In genomic region chr11:133945087-133945974, GRCh38 we compare ENCODE assay signal across 9 cellular contexts. TPM values are rescaled to one million over a fixed set of nuclear protein-coding genes. Genes with fewer than 3 reads are reported as not detected.
DNase-seq lines count a peak whose midpoint lies in the region; ATAC-seq and TF ChIP-seq lines count a peak whose summit lies in the region.
"Had no signal": no experiment of that assay in that cellular context is flagged by ENCODE, and none has a peak within 500 bp of the region (broad histone marks: within the 10 kb centered on the region; RNA-seq: fewer than 3 reads in every experiment).

No MANE protein-coding gene starts in this region.

- H3K9me3 ChIP-seq in breast epithelium = no peaks in the 10 kb centered on the region
- H3K9me3 ChIP-seq: SJSA1 had no signal

- H3K27ac ChIP-seq in breast epithelium = peak overlapping the region in 1 of 2 donors; percentile 25
- H3K27ac ChIP-seq: SJSA1 had no signal

- intact Hi-C loops in Calu3 (cut with micrococcal nuclease; ENCODE audit: unreplicated experiment) (no loop called here), breast epithelium (cut with DNase I; ENCODE audit: low total_unique reads) (no loop called here), sciatic nerve (cut with DNase I) (loop anchor here (5.0 kb wide), 1 partner anchor 1898 kb away; no protein-coding TSS in a partner anchor)

- BruUV-seq in Calu3 (replicated peaks; lab: Mats Ljungman, UMichigan) = no TSS peak

- H3K27ac Mint-ChIP-seq in Calu3 (ENCODE audit: unreplicated experiment) = peak overlapping the region; percentile 64

- H3K4me3 ChIP-seq in breast epithelium = peak overlapping the region; percentile 11 to 32 (median 11)
- H3K4me3 ChIP-seq: SJSA1 had no signal

- peaks cover 0 to 5% of the 10 kb centered on the region in 2 donors for H3K4me1 ChIP-seq in breast epithelium
- H3K4me1 ChIP-seq: SJSA1 had no signal

- peaks cover 29% of the 10 kb centered on the region for H3K27me3 Mint-ChIP-seq in Calu3 (ENCODE audit: unreplicated experiment)

- H3K9me3 Mint-ChIP-seq in Calu3 (ENCODE audit: low read depth, unreplicated experiment) = no peaks in the 10 kb centered on the region

- TF ChIP-seq CTCF in Calu3 (IDR thresholded peaks at IDR 0.05; ENCODE audit: unreplicated experiment) = no peak
- no peak for TF ChIP-seq CTCF in breast epithelium (IDR thresholded peaks at IDR 0.05)

- ATAC-seq in sciatic nerve = peak; percentile 44
- ATAC-seq in GM21619 (IDR thresholded peaks at IDR 0.05; ENCODE audit: unreplicated experiment) = no peak
- no peak for ATAC-seq in HG03469 (IDR thresholded peaks at IDR 0.05; ENCODE audit: unreplicated experiment)

- TF ChIP-seq POLR2A in breast epithelium (IDR thresholded peaks at IDR 0.05) = no peak

- H3K4me1 Mint-ChIP-seq in Calu3 (ENCODE audit: low read depth, unreplicated experiment) = peaks cover 29% of the 10 kb centered on the region

- peaks cover 0 to 36% of the 10 kb centered on the region in 2 donors for H3K27me3 ChIP-seq in breast epithelium
- H3K27me3 ChIP-seq: SJSA1 had no signal

- H3K4me3 Mint-ChIP-seq in Calu3 (ENCODE audit: low read depth, unreplicated experiment) = peak overlapping the region; percentile 57

- H3K36me3 Mint-ChIP-seq in Calu3 (ENCODE audit: insufficient read depth, unreplicated experiment) = no peaks in the 10 kb centered on the region

- DNase-seq in Calu3 (peak; percentile 40), breast epithelium (ENCODE audit: low spot score in 2 of 2) (no peak), sciatic nerve (ENCODE audit: low spot score) (no peak), superior temporal gyrus (ENCODE audit: extremely low spot score) (no peak), ecto neural progenitor cell (ENCODE audit: low spot score) (no peak)
- DNase-seq in activated CD4-positive, CD25-positive, alpha-beta regulatory T cell treated with anti-CD3 and anti-CD28 coated beads, Interleukin-2, amount 50 U/mL, for 16 hours (ENCODE audit: low read depth, low spot score) = peak; percentile 62

- CTCF ChIA-PET in Calu3 (lab: Charles Lee) = interaction anchor here (1.1 kb wide), 1 partner anchor 17 kb away, joined by 3 read pairs; no protein-coding TSS in a partner anchor

- H3K36me3 ChIP-seq in breast epithelium = no peaks in the 10 kb centered on the region
- H3K36me3 ChIP-seq: SJSA1 had no signal

RNA-seq across cellular contexts. Expression of gene IGSF9B, which starts 11.4 kb away (rescaled TPM):
- total RNA-seq in Calu3 (2022) = 10.2 and 13.2 TPM in 2 replicates
- 1 to 10 TPM in 2 of 3 donors, under 1 TPM in 1; 0.64 to 4.5 (median 3.3) TPM for total RNA-seq in breast epithelium
- 13.5 TPM for total RNA-seq in sciatic nerve
- total RNA-seq: SJSA1 had no signal

Comparison
In these comparisons a context has a peak if more than half of its experiments do, and no peak if none do; other contexts are left out.
1. DNase-seq: peak in Calu3 (single experiment) and activated CD4-positive, CD25-positive, alpha-beta regulatory T cell treated with anti-CD3 and anti-CD28 coated beads, Interleukin-2, amount 50 U/mL, for 16 hours (single experiment); none in breast epithelium (0 of 2), sciatic nerve (single experiment), superior temporal gyrus (single experiment) and ecto neural progenitor cell (single experiment).